12 cellular contexts compared by ENCODE assay signal in genomic region chr2:219142329-219142728, GRCh38. TPM values are rescaled to one million over a fixed set of nuclear protein-coding genes. Genes with fewer than 3 reads are reported as not detected.
DNase-seq lines count a peak whose midpoint lies in the region; ATAC-seq, FAIRE-seq and TF ChIP-seq lines count a peak whose summit lies in the region.
"Had no signal": no experiment of that assay in that cellular context is flagged by ENCODE, and none has a peak within 500 bp of the region (broad histone marks: within the 10 kb centered on the region; RNA-seq: fewer than 3 reads in every experiment).

No MANE protein-coding gene starts in this region.

- H3K9me3 Mint-ChIP-seq in Calu3 (ENCODE audit: low read depth, unreplicated experiment) = no peaks in the 10 kb centered on the region
- no peaks in the 10 kb centered on the region for H3K9me3 Mint-ChIP-seq in activated CD4-positive, alpha-beta T cell treated with anti-CD3 and anti-CD28 coated beads for 36 hours (ENCODE audit: low read depth)

- H3K36me3 ChIP-seq in bronchial epithelial cell (ENCODE audit: control insufficient read depth, insufficient read depth, low read length) (peaks cover 2% of the 10 kb centered on the region), prostate gland (no peaks in the 10 kb centered on the region)

- no peaks in the 10 kb centered on the region for H3K4me1 ChIP-seq in prostate gland (replicated peaks)
- H3K4me1 ChIP-seq: thyroid gland had no signal

- BruUV-seq in Calu3 (replicated peaks; lab: Mats Ljungman, UMichigan) = no TSS peak

- CTCF ChIA-PET in Calu3 (lab: Charles Lee) = interaction anchor here (0.6 to 0.9 kb wide), 5 partner anchors 12 to 1041 kb away, joined by 3 to 6 read pairs (median 4); no protein-coding TSS in a partner anchor
- CTCF ChIA-PET in activated CD4-positive, alpha-beta T cell treated with anti-CD3 and anti-CD28 coated beads for 36 hours (lab: Charles Lee) = interaction anchor here (0.7 to 4.0 kb wide), 7 partner anchors 10 to 136 kb away, joined by 3 to 19 read pairs (median 3); no protein-coding TSS in a partner anchor

- no peak overlapping the region for H3K4me3 ChIP-seq in bronchial epithelial cell (ENCODE audit: low read depth, low read length)
- no peak overlapping the region for H3K4me3 ChIP-seq in prostate gland
- H3K4me3 ChIP-seq: thyroid gland had no signal

- H3K27ac Mint-ChIP-seq in Calu3 (ENCODE audit: unreplicated experiment) = no peak overlapping the region
- no peak overlapping the region for H3K27ac Mint-ChIP-seq in activated CD4-positive, alpha-beta T cell treated with anti-CD3 and anti-CD28 coated beads for 36 hours

- TF ChIP-seq POLR2A in prostate gland (IDR thresholded peaks at IDR 0.05) = no peak

- TF ChIP-seq CTCF in Calu3 (IDR thresholded peaks at IDR 0.05; ENCODE audit: unreplicated experiment) = no peak
- no peak for TF ChIP-seq CTCF in bronchial epithelial cell (IDR thresholded peaks at IDR 0.05; ENCODE audit: insufficient read depth, low read length, severe bottlenecking)
- TF ChIP-seq CTCF in prostate gland (IDR thresholded peaks at IDR 0.05) = no peak

- peaks cover 24% of the 10 kb centered on the region for H3K4me1 Mint-ChIP-seq in Calu3 (ENCODE audit: low read depth, unreplicated experiment)
- H3K4me1 Mint-ChIP-seq in activated CD4-positive, alpha-beta T cell treated with anti-CD3 and anti-CD28 coated beads for 36 hours = no peaks in the 10 kb centered on the region

- 87% methylated on average over 6 of the region's 6 CpGs for WGBS in prostate gland

- FAIRE-seq in bronchial epithelial cell (lab: Jason Lieb, UNC) = no peak
- FAIRE-seq: islet of Langerhans had no signal

- H3K4me3 Mint-ChIP-seq in Calu3 (ENCODE audit: low read depth, unreplicated experiment) = no peak overlapping the region
- no peak overlapping the region for H3K4me3 Mint-ChIP-seq in activated CD4-positive, alpha-beta T cell treated with anti-CD3 and anti-CD28 coated beads for 36 hours

- no peak for ATAC-seq in activated CD4-positive, alpha-beta T cell treated with anti-CD3 and anti-CD28 coated beads for 36 hours
- ATAC-seq in HG03095 (IDR thresholded peaks at IDR 0.05; ENCODE audit: unreplicated experiment) = no peak

- POLR2A ChIA-PET in activated CD4-positive, alpha-beta T cell treated with anti-CD3 and anti-CD28 coated beads for 36 hours (lab: Charles Lee) = no interaction called here

- intact Hi-C loops in Calu3 (cut with micrococcal nuclease; ENCODE audit: unreplicated experiment) = no loop called here
- intact Hi-C loops in prostate gland (cut with DNase I) = no loop called here
- intact Hi-C loops in activated CD4-positive, alpha-beta T cell treated with anti-CD3 and anti-CD28 coated beads for 36 hours (cut with DNase I, micrococcal nuclease) = no loop called here

- DNase-seq in Calu3 (peak; percentile 58), NCI-H69 (lab: John Stamatoyannopoulos, UW) (peak; percentile 8), bronchial epithelial cell (ENCODE audit: low read depth) (peak; percentile 33), myocyte (ENCODE audit: low read depth) (peak; percentile 98), prostate gland (ENCODE audit: low spot score) (no peak), CD1c-positive myeloid dendritic cell (ENCODE audit: extremely low spot score) (no peak)
- DNase-seq in activated CD4-positive, alpha-beta T cell treated with anti-CD3 and anti-CD28 coated beads for 36 hours = no peak
- DNase-seq: activated CD4-positive, CD25-positive, alpha-beta regulatory T cell; NCI-H82; thyroid gland had no signal

- no peaks in the 10 kb centered on the region for H3K27me3 Mint-ChIP-seq in Calu3 (ENCODE audit: unreplicated experiment)
- no peaks in the 10 kb centered on the region for H3K27me3 Mint-ChIP-seq in activated CD4-positive, alpha-beta T cell treated with anti-CD3 and anti-CD28 coated beads for 36 hours

- no peak overlapping the region for H3K27ac ChIP-seq in prostate gland
- H3K27ac ChIP-seq: thyroid gland had no signal

- no peaks in the 10 kb centered on the region for H3K9me3 ChIP-seq in prostate gland
- H3K9me3 ChIP-seq: thyroid gland had no signal

- H3K36me3 Mint-ChIP-seq in Calu3 (ENCODE audit: insufficient read depth, unreplicated experiment) = no peaks in the 10 kb centered on the region
- peaks cover 29% of the 10 kb centered on the region for H3K36me3 Mint-ChIP-seq in activated CD4-positive, alpha-beta T cell treated with anti-CD3 and anti-CD28 coated beads for 36 hours (ENCODE audit: low read depth)

- H3K27me3 ChIP-seq in bronchial epithelial cell (ENCODE audit: control insufficient read depth, insufficient read depth, low read length) (no peaks in the 10 kb centered on the region), prostate gland (replicated peaks; ENCODE audit: insufficient read depth) (no peaks in the 10 kb centered on the region)
- H3K27me3 ChIP-seq: thyroid gland had no signal

RNA-seq across cellular contexts. Expression of gene NHEJ1, which starts 18.3 kb away (rescaled TPM):
- total RNA-seq in Calu3 (2022) (12.1 and 12.4 TPM in 2 replicates), bronchial epithelial cell (10.2 and 22.1 TPM in 2 replicates), myocyte (13.6 and 14.3 TPM in 2 replicates), prostate gland (10 to 100 TPM; 15.2 to 16.9 TPM)
- 5.5 TPM for polyA plus RNA-seq in myocyte (2012)
- 10 to 100 TPM; 20.7 to 23.8 TPM for total RNA-seq in activated CD4-positive, alpha-beta T cell treated with anti-CD3 and anti-CD28 coated beads for 36 hours

RNA-seq across cellular contexts. Expression of gene SLC23A3, which starts 27.5 kb away (rescaled TPM):
- total RNA-seq in Calu3 (2022) (4.4 and 6.0 TPM in 2 replicates), bronchial epithelial cell (1.3 and 1.9 TPM in 2 replicates), myocyte (0.26 TPM in 1 of 2 replicates, not detected in the other), prostate gland (1 to 10 TPM; 2.3 to 2.9 TPM)
- 0.90 TPM for polyA plus RNA-seq in myocyte (2012)
- total RNA-seq in activated CD4-positive, alpha-beta T cell treated with anti-CD3 and anti-CD28 coated beads for 36 hours = 1 to 10 TPM; 1.2 to 1.9 TPM

RNA-seq across cellular contexts. Expression of gene CNPPD1, which starts 34.4 kb away (rescaled TPM):
- 40.6 and 42.9 TPM in 2 replicates for total RNA-seq in Calu3 (2022)
- total RNA-seq in bronchial epithelial cell = 44.2 and 54.5 TPM in 2 replicates
- total RNA-seq in myocyte = 28.9 and 35.2 TPM in 2 replicates
- polyA plus RNA-seq in myocyte (2012) = 50.0 TPM
- 10 to 100 TPM; 53.6 to 60.1 TPM for total RNA-seq in prostate gland
- total RNA-seq in activated CD4-positive, alpha-beta T cell treated with anti-CD3 and anti-CD28 coated beads for 36 hours = 10 to 100 TPM; 38.7 to 41.4 TPM

RNA-seq across cellular contexts. Expression of gene RETREG2, which starts 35.7 kb away (rescaled TPM):
- 67.9 and 69.7 TPM in 2 replicates for total RNA-seq in Calu3 (2022)
- total RNA-seq in bronchial epithelial cell = 57.4 and 110 TPM in 2 replicates
- total RNA-seq in myocyte = 68.9 and 76.6 TPM in 2 replicates
- 95.8 TPM for polyA plus RNA-seq in myocyte (2012)
- total RNA-seq in prostate gland = 100 to 1,000 TPM in 1 of 2 donors, 10 to 100 TPM in 1; 84.4 to 142 TPM
- 10 to 100 TPM; 58.8 to 70.1 TPM for total RNA-seq in activated CD4-positive, alpha-beta T cell treated with anti-CD3 and anti-CD28 coated beads for 36 hours

Comparison
In these comparisons a context has a peak if more than half of its experiments do, and no peak if none do; other contexts are left out.
1. DNase-seq: peak in Calu3 (single experiment), NCI-H69 (single experiment), bronchial epithelial cell (single experiment) and myocyte (single experiment); none in prostate gland (single experiment), activated CD4-positive, alpha-beta T cell treated with anti-CD3 and anti-CD28 coated beads for 36 hours (single experiment) and CD1c-positive myeloid dendritic cell (single experiment).